Comparison of ENCODE assay signal across 21 cellular contexts in the genomic region with DNA sequence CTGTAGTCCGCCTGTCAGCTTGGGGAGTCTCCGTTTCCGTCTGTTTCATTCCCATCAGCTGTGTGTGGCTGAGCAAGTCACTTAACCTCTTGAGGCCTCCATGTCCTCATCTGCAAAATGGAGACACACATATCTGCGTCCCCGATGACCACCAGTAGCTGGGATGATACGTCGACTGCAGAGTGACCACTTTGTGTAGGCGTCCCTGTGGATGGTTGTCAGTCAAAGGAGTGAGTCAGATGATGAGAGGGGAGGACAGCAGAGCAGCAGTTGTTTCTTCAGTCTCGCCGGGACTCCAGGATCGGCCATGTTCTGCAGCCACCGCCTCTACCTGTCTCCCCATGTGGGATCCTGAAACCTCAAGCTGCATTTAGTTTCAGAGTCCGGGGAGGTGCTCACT. TPM values are rescaled to one million over a fixed set of nuclear protein-coding genes. Genes with fewer than 3 reads are reported as not detected.
"Had no signal": no experiment of that assay in that cellular context is flagged by ENCODE, and none has a peak within 500 bp of the region (broad histone marks: within the 10 kb centered on the region; RNA-seq: fewer than 3 reads in every experiment).

No MANE protein-coding gene starts in this region.

- H3K9ac ChIP-seq: parathyroid adenoma had no signal

- DNase-seq: effector CD8-positive, alpha-beta T cell; foreskin melanocyte; lower lobe of right lung; midbrain; stimulated activated CD4-positive, alpha-beta T cell treated with anti-CD3 and anti-CD28 coated beads, Interleukin-2, amount 100 ng/mL, for 24 hours; stimulated activated CD4-positive, alpha-beta T cell treated with anti-CD3 and anti-CD28 coated beads, Interleukin-4, amount 100 ng/mL, for 4 hours; stimulated activated naive B cell treated with anti-CD40 and anti-IgM and Interleukin-4, amounts not matched to agents 10 μg/mL and 1 μg/mL and 100 μg/mL, for 72 hours; stimulated activated naive CD8-positive, alpha-beta T cell treated with anti-CD3 and anti-CD28 coated beads, Interleukin-15, amount 100 ng/mL, for 72 hours; thyroid gland; upper lobe of right lung had no signal

- H3K27ac Mint-ChIP-seq: memory B cell; natural killer cell treated with Interleukin-12 subunit alpha and Interleukin-12 subunit beta and Interleukin-15 and Interleukin-18, amount 100 ng/mL, for 72 hours; stimulated activated naive B cell treated with anti-CD40 and anti-IgM and Interleukin-4, amounts not matched to agents 10 μg/mL and 1 μg/mL and 100 μg/mL, for 72 hours; stimulated activated naive CD8-positive, alpha-beta T cell treated with anti-CD3 and anti-CD28 coated beads, Interleukin-15, amount 100 ng/mL, for 72 hours had no signal

- H3K27me3 Mint-ChIP-seq: memory B cell; natural killer cell treated with Interleukin-12 subunit alpha and Interleukin-12 subunit beta and Interleukin-15 and Interleukin-18, amount 100 ng/mL, for 72 hours; stimulated activated naive B cell treated with anti-CD40 and anti-IgM and Interleukin-4, amounts not matched to agents 10 μg/mL and 1 μg/mL and 100 μg/mL, for 72 hours; stimulated activated naive CD8-positive, alpha-beta T cell treated with anti-CD3 and anti-CD28 coated beads, Interleukin-15, amount 100 ng/mL, for 72 hours had no signal

- H3K9me3 ChIP-seq: heart left ventricle, lower lobe of right lung, thyroid gland, upper lobe of right lung, vagina had no signal

- ATAC-seq: left lobe of liver; lower lobe of right lung; natural killer cell treated with Interleukin-12 subunit alpha and Interleukin-12 subunit beta and Interleukin-15 and Interleukin-18, amount 100 ng/mL, for 72 hours; sciatic nerve; stimulated activated naive B cell treated with anti-CD40 and anti-IgM and Interleukin-4, amounts not matched to agents 10 μg/mL and 1 μg/mL and 100 μg/mL, for 72 hours; stimulated activated naive CD8-positive, alpha-beta T cell treated with anti-CD3 and anti-CD28 coated beads, Interleukin-15, amount 100 ng/mL, for 72 hours; upper lobe of right lung had no signal

- H3K36me3 ChIP-seq: heart left ventricle, lower lobe of right lung, thyroid gland, upper lobe of right lung, vagina had no signal

- H3K27me3 ChIP-seq: heart left ventricle, thyroid gland, upper lobe of right lung, vagina had no signal

- H3K4me1 ChIP-seq: parathyroid adenoma had no signal

- H3K79me2 ChIP-seq: parathyroid adenoma had no signal

- H2AFZ ChIP-seq: parathyroid adenoma had no signal

- H3K4me3 Mint-ChIP-seq: memory B cell; natural killer cell treated with Interleukin-12 subunit alpha and Interleukin-12 subunit beta and Interleukin-15 and Interleukin-18, amount 100 ng/mL, for 72 hours; stimulated activated naive B cell treated with anti-CD40 and anti-IgM and Interleukin-4, amounts not matched to agents 10 μg/mL and 1 μg/mL and 100 μg/mL, for 72 hours; stimulated activated naive CD8-positive, alpha-beta T cell treated with anti-CD3 and anti-CD28 coated beads, Interleukin-15, amount 100 ng/mL, for 72 hours had no signal

- H3K4me3 ChIP-seq: coronary artery, heart left ventricle, lower lobe of right lung, skin epidermis, thyroid gland, upper lobe of right lung, vagina had no signal

- H3K27ac ChIP-seq: coronary artery, lower lobe of right lung, parathyroid adenoma, thyroid gland, upper lobe of right lung, vagina had no signal

- H3K36me3 Mint-ChIP-seq: natural killer cell treated with Interleukin-12 subunit alpha and Interleukin-12 subunit beta and Interleukin-15 and Interleukin-18, amount 100 ng/mL, for 72 hours; stimulated activated naive B cell treated with anti-CD40 and anti-IgM and Interleukin-4, amounts not matched to agents 10 μg/mL and 1 μg/mL and 100 μg/mL, for 72 hours had no signal

- H3K9me3 Mint-ChIP-seq: memory B cell; natural killer cell treated with Interleukin-12 subunit alpha and Interleukin-12 subunit beta and Interleukin-15 and Interleukin-18, amount 100 ng/mL, for 72 hours; stimulated activated naive B cell treated with anti-CD40 and anti-IgM and Interleukin-4, amounts not matched to agents 10 μg/mL and 1 μg/mL and 100 μg/mL, for 72 hours; stimulated activated naive CD8-positive, alpha-beta T cell treated with anti-CD3 and anti-CD28 coated beads, Interleukin-15, amount 100 ng/mL, for 72 hours had no signal

RNA-seq across cellular contexts. Expression of a gene that starts 19.9 kb away (rescaled TPM):
- total RNA-seq: dermis microvascular lymphatic vessel endothelial cell, pulmonary artery endothelial cell had no signal
